In genomic region chr11:117842131-117842941, GRCh38 we compare ENCODE assay signal across 16 cellular contexts. TPM values are rescaled to one million over a fixed set of nuclear protein-coding genes. Genes with fewer than 3 reads are reported as not detected.
DNase-seq lines count a peak whose midpoint lies in the region; ATAC-seq and TF ChIP-seq lines count a peak whose summit lies in the region.
"Had no signal": no experiment of that assay in that cellular context is flagged by ENCODE, and none has a peak within 500 bp of the region (broad histone marks: within the 10 kb centered on the region; RNA-seq: fewer than 3 reads in every experiment).

No MANE protein-coding gene starts in this region.

- WGBS in H9 (ENCODE audit: extremely low coverage, insufficient read length, low lambda C conversion rate) = no CpG with 5 or more reads among the region's 16 CpGs

- no peak overlapping the region for H2BK20ac ChIP-seq in H9 (ENCODE audit: low read depth, low read length, poor library complexity, severe bottlenecking)

- no peak overlapping the region for H3K56ac ChIP-seq in H9 (ENCODE audit: insufficient read length, low read depth, low read length)

- ATAC-seq in sciatic nerve (peak; percentile 51), HG03469 (IDR thresholded peaks at IDR 0.05; ENCODE audit: unreplicated experiment) (no peak), HG02642 (IDR thresholded peaks at IDR 0.05; ENCODE audit: poor library complexity, unreplicated experiment) (no peak)

- no peaks in the 10 kb centered on the region for H3K4me1 ChIP-seq in H9 (ENCODE audit: insufficient read depth, low read length)
- peaks cover 24% of the 10 kb centered on the region for H3K4me1 ChIP-seq in left ventricle myocardium inferior

- no peak overlapping the region for H3K4ac ChIP-seq in H9 (ENCODE audit: low read depth, low read length)

- H2AK5ac ChIP-seq in H9 (ENCODE audit: insufficient read length, low read length) = no peak overlapping the region

- peak; percentile 29 for DNase-seq in H9
- peak; percentile 81 for DNase-seq in SKM-1 (lab: John Stamatoyannopoulos, UW; ENCODE audit: unreplicated experiment)
- no peak for DNase-seq in left ventricle myocardium inferior
- peak; percentile 62 for DNase-seq in sciatic nerve (ENCODE audit: low spot score)
- no peak for DNase-seq in HT-29 (ENCODE audit: low spot score)
- no peak for DNase-seq in dermis blood vessel endothelial cell
- DNase-seq: activated naive CD4-positive, alpha-beta T cell; central memory CD4-positive, alpha-beta T cell; NCI-H1105; NCI-H526 treated with DMSO at 0.1 percent for 48 hours had no signal

- H3K4me2 ChIP-seq in H9 (ENCODE audit: insufficient read depth, insufficient read length, low read length) = no peak overlapping the region

- H3K27me3 ChIP-seq in H9 (ENCODE audit: insufficient read depth, low read length) = no peaks in the 10 kb centered on the region
- H3K27me3 ChIP-seq in left ventricle myocardium inferior (ENCODE audit: low read depth) = peaks cover 7% of the 10 kb centered on the region

- peaks cover 4% of the 10 kb centered on the region for H3K27me3 Mint-ChIP-seq in H9 (ENCODE audit: low read depth)

- peak overlapping the region in 2 of 3 experiments; percentile 28 to 82; a peak in 2 of 7 replicates for H3K27ac Mint-ChIP-seq in H9
- H3K27ac Mint-ChIP-seq: nephron had no signal

- H2BK5ac ChIP-seq in H9 (ENCODE audit: insufficient read length, low read length) = no peak overlapping the region

- intact Hi-C loops in left ventricle myocardium inferior (cut with micrococcal nuclease) = loop anchor here (10.0 kb wide), 1 partner anchor 62 kb away; no protein-coding TSS in a partner anchor
- intact Hi-C loops in sciatic nerve (cut with DNase I) = loop anchor here (10.0 kb wide), 1 partner anchor 62 kb away; no protein-coding TSS in a partner anchor

- no peak overlapping the region for H2AFZ ChIP-seq in H9 (ENCODE audit: low read length)

- H3K36me3 ChIP-seq in left ventricle myocardium inferior = peaks cover 39% of the 10 kb centered on the region

- H2BK12ac ChIP-seq in H9 (ENCODE audit: insufficient read length, low read depth, low read length) = no peak overlapping the region

- H3K9ac ChIP-seq in H9 (ENCODE audit: extremely low read depth, insufficient read length, low read length) = no peak overlapping the region

- peaks cover 13 to 14% of the 10 kb centered on the region in 2 experiments for H3K4me1 Mint-ChIP-seq in H9
- H3K4me1 Mint-ChIP-seq: nephron had no signal

- H3K4me3 ChIP-seq in left ventricle myocardium inferior = no peak overlapping the region
- H3K4me3 ChIP-seq: SK-N-MC had no signal

- no peak overlapping the region for H3K23ac ChIP-seq in H9 (ENCODE audit: insufficient read length, low read depth, low read length)

- H3K79me2 ChIP-seq in H9 (ENCODE audit: insufficient read depth, low read length) = no peaks in the 10 kb centered on the region

- H3T11ph ChIP-seq in H9 (ENCODE audit: low read length) = no peak overlapping the region

- no peaks in the 10 kb centered on the region for H3K9me3 ChIP-seq in H9 (ENCODE audit: control insufficient read depth, low read depth, low read length)
- no peaks in the 10 kb centered on the region for H3K9me3 ChIP-seq in left ventricle myocardium inferior (replicated peaks)

- H4K91ac ChIP-seq in H9 (ENCODE audit: insufficient read length, low read depth, low read length) = no peak overlapping the region

- H3K18ac ChIP-seq in H9 (ENCODE audit: insufficient read length, low read depth, low read length) = no peak overlapping the region

- no peak overlapping the region for H3K14ac ChIP-seq in H9 (ENCODE audit: insufficient read depth, low read length)

- peaks cover 2% of the 10 kb centered on the region for H4K20me1 ChIP-seq in H9 (ENCODE audit: control insufficient read depth, insufficient read depth, insufficient read length)

- no peaks in the 10 kb centered on the region for H3K23me2 ChIP-seq in H9 (ENCODE audit: insufficient read length, low read depth, low read length, poor library complexity, severe bottlenecking)

- no peak overlapping the region for H4K5ac ChIP-seq in H9 (ENCODE audit: insufficient read length, low read depth, low read length)

- H3K9me3 Mint-ChIP-seq in H9 = no peaks in the 10 kb centered on the region
- H3K9me3 Mint-ChIP-seq: nephron had no signal

- no peak overlapping the region for H4K8ac ChIP-seq in H9 (replicated peaks; ENCODE audit: insufficient read length, low read depth, low read length)

- no peak overlapping the region for H2BK120ac ChIP-seq in H9 (ENCODE audit: low read depth, low read length, poor library complexity, severe bottlenecking)

- peaks cover 0 to 10% (median 0%) of the 10 kb centered on the region in 3 experiments; a peak in 1 of 7 replicates for H3K36me3 Mint-ChIP-seq in H9 (ENCODE audit: insufficient read depth in 1 of 3, low read depth in 3 of 3)

- H3K4me3 Mint-ChIP-seq in H9 = no peak overlapping the region
- H3K4me3 Mint-ChIP-seq: nephron had no signal

- no peak for TF ChIP-seq CTCF in H9 (conservative IDR thresholded peaks at IDR 0.05)
- no peak for TF ChIP-seq CTCF in left ventricle myocardium inferior (IDR thresholded peaks at IDR 0.05; ENCODE audit: borderline replicate concordance)

- no peaks in the 10 kb centered on the region for H3K79me1 ChIP-seq in H9 (ENCODE audit: insufficient read depth, low read depth, low read length, poor library complexity, severe bottlenecking)

- no peak overlapping the region for H2BK15ac ChIP-seq in H9 (ENCODE audit: low read depth, low read length)

- H3K27ac ChIP-seq in H9 (ENCODE audit: insufficient read length, low read depth, low read length) (no peak overlapping the region), left ventricle myocardium inferior (replicated peaks) (peak overlapping the region; percentile 44)
- H3K27ac ChIP-seq: C4-2B, SK-N-MC had no signal

RNA-seq across cellular contexts. Expression of gene FXYD2, which starts 17.8 kb away (rescaled TPM):
- total RNA-seq in H9 (2021) = 0.70 and 0.79 TPM in 2 replicates
- total RNA-seq in left ventricle myocardium inferior = 1.3 TPM
- 6.6 TPM for total RNA-seq in sciatic nerve
- 2.4 and 6.1 TPM in 2 replicates for total RNA-seq in HT-29 (2014; rRNA removed; shearing (Covaris generic))
- total RNA-seq in dermis blood vessel endothelial cell = 0.74 and 4.6 TPM in 2 replicates
- total RNA-seq: G401 had no signal

RNA-seq across cellular contexts. Expression of gene FXYD6, which starts 34.1 kb away (rescaled TPM):
- total RNA-seq in H9 (2021) (16.3 and 18.3 TPM in 2 replicates), left ventricle myocardium inferior (30.2 TPM), sciatic nerve (141 TPM), dermis blood vessel endothelial cell (1.1 and 1.7 TPM in 2 replicates)
- total RNA-seq in HT-29 (2014; rRNA removed; shearing (Covaris generic)) = not detected in 2 replicates
- total RNA-seq: G401 had no signal

RNA-seq across cellular contexts. Expression of gene DSCAML1, which starts 45.3 kb away (rescaled TPM):
- total RNA-seq in H9 (2021) (0.15 and 0.42 TPM in 2 replicates), left ventricle myocardium inferior (0.19 TPM), sciatic nerve (4.2 TPM), dermis blood vessel endothelial cell (under 0.01 TPM in 1 of 2 replicates, not detected in the other)
- total RNA-seq in HT-29 (2014; rRNA removed; shearing (Covaris generic)) = 0.31 TPM in 1 of 2 replicates, not detected in the other
- total RNA-seq: G401 had no signal

Comparison
In these comparisons a context has a peak if more than half of its experiments do, and no peak if none do; other contexts are left out.
1. DNase-seq: peak in H9 (single experiment), SKM-1 (single experiment) and sciatic nerve (single experiment); none in left ventricle myocardium inferior (single experiment), HT-29 (single experiment) and dermis blood vessel endothelial cell (single experiment).